In the genomic region with DNA sequence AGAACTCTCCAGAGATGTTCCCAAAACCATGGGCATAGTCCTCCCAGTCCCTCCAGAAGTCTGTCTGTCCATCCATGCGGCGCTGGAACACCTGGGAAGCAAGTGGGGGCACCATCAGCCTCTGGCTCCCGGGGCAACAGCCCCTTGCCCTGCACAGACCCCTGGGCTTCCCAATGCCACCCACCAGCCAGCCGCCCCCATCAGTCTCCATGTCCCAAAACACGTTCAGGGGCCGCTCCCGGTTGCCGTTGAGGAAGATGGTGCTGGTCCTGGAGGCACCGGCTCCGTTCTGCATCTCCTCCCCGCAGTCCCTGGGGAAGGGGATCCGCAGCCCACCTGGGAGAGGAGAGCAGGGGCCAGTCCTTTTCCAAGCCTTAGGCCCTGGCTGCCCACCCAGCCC, we compare ENCODE assay signal across 5 cellular contexts. TPM values are rescaled to one million over a fixed set of nuclear protein-coding genes. Genes with fewer than 3 reads are reported as not detected.
"Had no signal": no experiment of that assay in that cellular context is flagged by ENCODE, and none has a peak within 500 bp of the region (broad histone marks: within the 10 kb centered on the region; RNA-seq: fewer than 3 reads in every experiment).

No MANE protein-coding gene starts in this region.

RNA-seq across cellular contexts. Expression of gene CYP21A2, which starts 28.7 kb away (rescaled TPM):
- total RNA-seq: HT-29, LHCN-M2, OCI-LY7, PC-3, SJCRH30 had no signal
